Comparison of ENCODE assay signal across 7 cellular contexts in genomic region chr6:127641905-127642304, GRCh38.
DNase-seq lines count a peak whose midpoint lies in the region; ATAC-seq, FAIRE-seq and TF ChIP-seq lines count a peak whose summit lies in the region.

No MANE protein-coding gene starts in this region.

- no peak for TF ChIP-seq EP300 in sigmoid colon (IDR thresholded peaks at IDR 0.05)

- H2AFZ ChIP-seq in PC-9 = peak overlapping the region; percentile 52
- no peak overlapping the region for H2AFZ ChIP-seq in endothelial cell of umbilical vein (ENCODE audit: low read depth, low read length)

- no peaks in the 10 kb centered on the region for H3F3A ChIP-seq in PC-9 (ENCODE audit: insufficient read depth, low read depth)

- no peaks in the 10 kb centered on the region for H3K9me2 ChIP-seq in PC-9 (ENCODE audit: insufficient read depth)

- H3K27me3 ChIP-seq in PC-9 (ENCODE audit: insufficient read depth, low read depth) (no peaks in the 10 kb centered on the region), endothelial cell of umbilical vein (ENCODE audit: control insufficient read depth in 2 of 2, insufficient read depth in 2 of 2, low read length in 2 of 2) (peaks cover 8 to 26% of the 10 kb centered on the region in 2 experiments), sigmoid colon (no peaks in the 10 kb centered on the region)

- intact Hi-C loops in PC-9 (cut with micrococcal nuclease; ENCODE audit: unreplicated experiment) = loop anchor here (5.0 to 10.0 kb wide), 2 partner anchors 90 to 177 kb away; no protein-coding TSS in a partner anchor
- intact Hi-C loops in endothelial cell of umbilical vein (cut with micrococcal nuclease) = loop anchor here (1.0 to 2.0 kb wide), 3 partner anchors 88 to 339 kb away; no protein-coding TSS in a partner anchor
- intact Hi-C loops in sigmoid colon (cut with DNase I) = no loop called here

- CTCF ChIA-PET in PC-9 (lab: Charles Lee) (no interaction called here), endothelial cell of umbilical vein (lab: Charles Lee) (interaction anchor here (0.6 to 4.6 kb wide), 29 partner anchors 8 to 1646 kb away, joined by 3 to 44 read pairs (median 3); no protein-coding TSS in a partner anchor)

- BruUV-seq in PC-9 (replicated peaks; lab: Mats Ljungman, UMichigan) (no TSS peak), endothelial cell of umbilical vein (replicated peaks; lab: Mats Ljungman, UMichigan) (no TSS peak)

- H3K4me3 ChIP-seq in PC-9 = no peak overlapping the region
- no peak overlapping the region for H3K4me3 ChIP-seq in endothelial cell of umbilical vein (replicated peaks in 1 of 3; ENCODE audit: insufficient read depth in 1 of 3, low read depth in 1 of 3, low read length in 3 of 3)
- H3K4me3 ChIP-seq in sigmoid colon = no peak overlapping the region

- no peak overlapping the region for H3K9ac ChIP-seq in endothelial cell of umbilical vein (replicated peaks; ENCODE audit: extremely low read depth, insufficient read depth, low read length)

- H3K9me1 ChIP-seq in endothelial cell of umbilical vein (replicated peaks; ENCODE audit: control insufficient read depth, extremely low read depth, insufficient read depth, low read length) = no peaks in the 10 kb centered on the region

- H3K4me1 ChIP-seq in PC-9 (replicated peaks; ENCODE audit: insufficient read depth) (no peaks in the 10 kb centered on the region), endothelial cell of umbilical vein (ENCODE audit: control insufficient read depth, extremely low read depth, insufficient read depth, low read length) (no peaks in the 10 kb centered on the region), sigmoid colon (no peaks in the 10 kb centered on the region)

- peak; percentile 50 for DNase-seq in EL
- DNase-seq in PC-9 = peak in 1 of 2 experiments; percentile 3
- DNase-seq in endothelial cell of umbilical vein (ENCODE audit: low read depth, low spot score) = peak; percentile 41
- peak; percentile 6 for DNase-seq in non-pigmented ciliary epithelial cell (ENCODE audit: low read depth)
- DNase-seq in sigmoid colon = no peak

- FAIRE-seq in endothelial cell of umbilical vein (lab: Jason Lieb, UNC) = peak; percentile 86

- dilution Hi-C loops in endothelial cell of umbilical vein (cut with MboI; ENCODE audit: extremely low pct_ligation_motif_present, low sequenced_read_pairs) = no loop called here

- H4K20me1 ChIP-seq in PC-9 (ENCODE audit: insufficient read depth) (no peaks in the 10 kb centered on the region), endothelial cell of umbilical vein (replicated peaks; ENCODE audit: control insufficient read depth, extremely low read depth, insufficient read depth, low read length) (no peaks in the 10 kb centered on the region)

- TF ChIP-seq POLR2A in endothelial cell of umbilical vein (IDR thresholded peaks at IDR 0.05; ENCODE audit: low read depth, low read length) = no peak
- TF ChIP-seq POLR2A in sigmoid colon (IDR thresholded peaks at IDR 0.05) = no peak

- no peaks in the 10 kb centered on the region for H3K36me3 ChIP-seq in PC-9 (ENCODE audit: low read depth)
- no peaks in the 10 kb centered on the region for H3K36me3 ChIP-seq in endothelial cell of umbilical vein (ENCODE audit: control insufficient read depth in 2 of 2, extremely low read depth in 1 of 2, insufficient read depth in 2 of 2, low read length in 2 of 2)
- H3K36me3 ChIP-seq in sigmoid colon = no peaks in the 10 kb centered on the region

- peak; percentile 67 for ATAC-seq in GM19438 (IDR thresholded peaks at IDR 0.05; ENCODE audit: low read depth, unreplicated experiment)
- peak; percentile 60 for ATAC-seq in HG03575 (IDR thresholded peaks at IDR 0.05; ENCODE audit: extremely low read depth, insufficient number of reproducible peaks, low FRiP score, unreplicated experiment)

- H3K9me3 ChIP-seq in PC-9 (ENCODE audit: insufficient read depth, low read depth) (peaks cover 4% of the 10 kb centered on the region; the same call in 1 of the 2 replicates), endothelial cell of umbilical vein (replicated peaks; ENCODE audit: control insufficient read depth, insufficient read depth, low read length) (no peaks in the 10 kb centered on the region), sigmoid colon (no peaks in the 10 kb centered on the region)

- no peak overlapping the region for H3K27ac ChIP-seq in PC-9
- no peak overlapping the region for H3K27ac ChIP-seq in endothelial cell of umbilical vein (ENCODE audit: insufficient read depth, low read depth, low read length)
- no peak overlapping the region for H3K27ac ChIP-seq in sigmoid colon

- H3K79me2 ChIP-seq in PC-9 (ENCODE audit: low read depth) (no peaks in the 10 kb centered on the region), endothelial cell of umbilical vein (ENCODE audit: control insufficient read depth, insufficient read depth, low read length) (no peaks in the 10 kb centered on the region)

- 33 to 38% methylated on average over 7 of the region's 7 CpGs for WGBS in sigmoid colon, 2 donors

- POLR2A ChIA-PET in PC-9 (lab: Charles Lee; ENCODE audit: unreplicated experiment) = no interaction called here
- POLR2A ChIA-PET in endothelial cell of umbilical vein (lab: Charles Lee) = no interaction called here

- peak; percentile 85 for TF ChIP-seq CTCF in PC-9 (conservative IDR thresholded peaks at IDR 0.05)
- TF ChIP-seq CTCF in endothelial cell of umbilical vein (IDR thresholded peaks at IDR 0.05; ENCODE audit: extremely low read depth in 1 of 2, insufficient read depth in 1 of 2, low read depth in 1 of 2, low read length in 2 of 2) = peak; percentile 47 to 52
- TF ChIP-seq CTCF in sigmoid colon (IDR thresholded peaks at IDR 0.05) = peak in 2 of 4 experiments; percentile 23 to 37

- peak overlapping the region; percentile 40 for H3K4me2 ChIP-seq in PC-9
- H3K4me2 ChIP-seq in endothelial cell of umbilical vein (ENCODE audit: insufficient read depth, low read length) = no peak overlapping the region

TF ChIP-seq in endothelial cell of umbilical vein, 7 proteins besides CTCF, POLR2A, EP300 and RAD21:
- no peak for TF ChIP-seq MYC (IDR thresholded peaks at IDR 0.05; ENCODE audit: low read depth, low read length)
- no peak for TF ChIP-seq GATA2 (IDR thresholded peaks at IDR 0.05; ENCODE audit: insufficient read depth, insufficient read length, low read depth, low read length)
- TF ChIP-seq POLR2AphosphoS5 (IDR thresholded peaks at IDR 0.05; ENCODE audit: insufficient read depth, low read depth, low read length) = no peak
- no peak for TF ChIP-seq MAX (IDR thresholded peaks at IDR 0.05; ENCODE audit: insufficient read depth, insufficient read length)
- TF ChIP-seq EZH2 (IDR thresholded peaks at IDR 0.05; ENCODE audit: borderline replicate concordance, low read depth, low read length, severe bottlenecking) = no peak
- no peak for TF ChIP-seq JUN (IDR thresholded peaks at IDR 0.05; ENCODE audit: borderline replicate concordance, insufficient read depth, insufficient read length, low read depth)
- TF ChIP-seq FOS (IDR thresholded peaks at IDR 0.05; ENCODE audit: borderline replicate concordance, insufficient read depth, low read length) = no peak
